Comparison of ENCODE assay signal across 1 cellular context in the genomic region with DNA sequence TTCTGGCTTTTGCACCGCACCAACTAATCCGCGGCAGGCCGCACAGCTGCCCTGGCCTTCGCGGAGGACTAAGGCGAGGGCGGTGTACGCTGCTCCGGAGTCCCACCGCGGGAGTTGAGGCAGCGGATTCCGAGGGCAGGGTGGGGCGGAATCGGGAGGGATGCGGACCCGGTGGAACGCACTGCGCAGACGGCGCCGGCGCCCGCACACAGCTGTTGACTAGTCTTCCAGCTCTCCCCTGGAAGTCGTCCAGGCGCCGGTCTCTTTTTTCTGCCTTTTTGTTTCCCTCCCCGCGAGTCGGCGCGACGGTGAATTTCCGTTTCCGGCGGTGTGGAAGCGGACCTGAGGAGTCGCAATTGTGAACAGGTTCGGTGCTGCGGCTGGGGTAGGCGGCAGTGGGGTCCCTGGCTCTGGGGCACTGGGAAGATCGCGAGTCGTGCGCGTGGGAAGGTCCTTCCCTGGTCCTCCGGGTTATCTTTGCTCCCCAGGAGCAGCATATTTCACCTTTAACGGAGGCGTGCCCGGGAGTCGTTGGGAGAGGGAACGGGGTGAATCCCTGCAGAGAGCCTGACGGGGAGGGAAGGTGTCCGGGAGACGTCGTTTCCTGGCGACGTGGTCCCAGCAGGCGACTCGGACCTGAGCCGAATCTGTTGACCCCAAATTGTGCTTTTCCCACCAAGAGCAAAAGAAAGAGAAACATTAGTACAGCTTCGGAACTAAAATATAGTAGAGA.
TF ChIP-seq lines count a peak whose summit lies in the region.

Gene ASAH2B (plus strand): TSS at position 319 of the 733 bp plus-strand sequence. CDS start 5,195 bp downstream, outside the sequence.

TF ChIP-seq in HepG2, 621 proteins besides CTCF, POLR2A, EP300 and RAD21 (continued from another document and continues in another):
- TF ChIP-seq, protein P1, sequence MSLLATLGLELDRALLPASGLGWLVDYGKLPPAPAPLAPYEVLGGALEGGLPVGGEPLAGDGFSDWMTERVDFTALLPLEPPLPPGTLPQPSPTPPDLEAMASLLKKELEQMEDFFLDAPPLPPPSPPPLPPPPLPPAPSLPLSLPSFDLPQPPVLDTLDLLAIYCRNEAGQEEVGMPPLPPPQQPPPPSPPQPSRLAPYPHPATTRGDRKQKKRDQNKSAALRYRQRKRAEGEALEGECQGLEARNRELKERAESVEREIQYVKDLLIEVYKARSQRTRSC (CRISPR knock-in tag; IDR thresholded peaks at IDR 0.05; ENCODE audit: low read depth) = no peak
- TF ChIP-seq, protein P2, sequence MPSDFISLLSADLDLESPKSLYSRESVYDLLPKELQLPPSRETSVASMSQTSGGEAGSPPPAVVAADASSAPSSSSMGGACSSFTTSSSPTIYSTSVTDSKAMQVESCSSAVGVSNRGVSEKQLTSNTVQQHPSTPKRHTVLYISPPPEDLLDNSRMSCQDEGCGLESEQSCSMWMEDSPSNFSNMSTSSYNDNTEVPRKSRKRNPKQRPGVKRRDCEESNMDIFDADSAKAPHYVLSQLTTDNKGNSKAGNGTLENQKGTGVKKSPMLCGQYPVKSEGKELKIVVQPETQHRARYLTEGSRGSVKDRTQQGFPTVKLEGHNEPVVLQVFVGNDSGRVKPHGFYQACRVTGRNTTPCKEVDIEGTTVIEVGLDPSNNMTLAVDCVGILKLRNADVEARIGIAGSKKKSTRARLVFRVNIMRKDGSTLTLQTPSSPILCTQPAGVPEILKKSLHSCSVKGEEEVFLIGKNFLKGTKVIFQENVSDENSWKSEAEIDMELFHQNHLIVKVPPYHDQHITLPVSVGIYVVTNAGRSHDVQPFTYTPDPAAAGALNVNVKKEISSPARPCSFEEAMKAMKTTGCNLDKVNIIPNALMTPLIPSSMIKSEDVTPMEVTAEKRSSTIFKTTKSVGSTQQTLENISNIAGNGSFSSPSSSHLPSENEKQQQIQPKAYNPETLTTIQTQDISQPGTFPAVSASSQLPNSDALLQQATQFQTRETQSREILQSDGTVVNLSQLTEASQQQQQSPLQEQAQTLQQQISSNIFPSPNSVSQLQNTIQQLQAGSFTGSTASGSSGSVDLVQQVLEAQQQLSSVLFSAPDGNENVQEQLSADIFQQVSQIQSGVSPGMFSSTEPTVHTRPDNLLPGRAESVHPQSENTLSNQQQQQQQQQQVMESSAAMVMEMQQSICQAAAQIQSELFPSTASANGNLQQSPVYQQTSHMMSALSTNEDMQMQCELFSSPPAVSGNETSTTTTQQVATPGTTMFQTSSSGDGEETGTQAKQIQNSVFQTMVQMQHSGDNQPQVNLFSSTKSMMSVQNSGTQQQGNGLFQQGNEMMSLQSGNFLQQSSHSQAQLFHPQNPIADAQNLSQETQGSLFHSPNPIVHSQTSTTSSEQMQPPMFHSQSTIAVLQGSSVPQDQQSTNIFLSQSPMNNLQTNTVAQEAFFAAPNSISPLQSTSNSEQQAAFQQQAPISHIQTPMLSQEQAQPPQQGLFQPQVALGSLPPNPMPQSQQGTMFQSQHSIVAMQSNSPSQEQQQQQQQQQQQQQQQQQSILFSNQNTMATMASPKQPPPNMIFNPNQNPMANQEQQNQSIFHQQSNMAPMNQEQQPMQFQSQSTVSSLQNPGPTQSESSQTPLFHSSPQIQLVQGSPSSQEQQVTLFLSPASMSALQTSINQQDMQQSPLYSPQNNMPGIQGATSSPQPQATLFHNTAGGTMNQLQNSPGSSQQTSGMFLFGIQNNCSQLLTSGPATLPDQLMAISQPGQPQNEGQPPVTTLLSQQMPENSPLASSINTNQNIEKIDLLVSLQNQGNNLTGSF (CRISPR knock-in tag; IDR thresholded peaks at IDR 0.05) = no peak
- no peak for TF ChIP-seq ZNF33A (CRISPR knock-in tag; IDR thresholded peaks at IDR 0.05; ENCODE audit: borderline replicate concordance)
- no peak for TF ChIP-seq ZEB1 (IDR thresholded peaks at IDR 0.05; ENCODE audit: insufficient replicate concordance, low read depth)
- TF ChIP-seq MYNN (CRISPR knock-in tag; IDR thresholded peaks at IDR 0.05; ENCODE audit: low read depth) = no peak
- TF ChIP-seq, protein P3, sequence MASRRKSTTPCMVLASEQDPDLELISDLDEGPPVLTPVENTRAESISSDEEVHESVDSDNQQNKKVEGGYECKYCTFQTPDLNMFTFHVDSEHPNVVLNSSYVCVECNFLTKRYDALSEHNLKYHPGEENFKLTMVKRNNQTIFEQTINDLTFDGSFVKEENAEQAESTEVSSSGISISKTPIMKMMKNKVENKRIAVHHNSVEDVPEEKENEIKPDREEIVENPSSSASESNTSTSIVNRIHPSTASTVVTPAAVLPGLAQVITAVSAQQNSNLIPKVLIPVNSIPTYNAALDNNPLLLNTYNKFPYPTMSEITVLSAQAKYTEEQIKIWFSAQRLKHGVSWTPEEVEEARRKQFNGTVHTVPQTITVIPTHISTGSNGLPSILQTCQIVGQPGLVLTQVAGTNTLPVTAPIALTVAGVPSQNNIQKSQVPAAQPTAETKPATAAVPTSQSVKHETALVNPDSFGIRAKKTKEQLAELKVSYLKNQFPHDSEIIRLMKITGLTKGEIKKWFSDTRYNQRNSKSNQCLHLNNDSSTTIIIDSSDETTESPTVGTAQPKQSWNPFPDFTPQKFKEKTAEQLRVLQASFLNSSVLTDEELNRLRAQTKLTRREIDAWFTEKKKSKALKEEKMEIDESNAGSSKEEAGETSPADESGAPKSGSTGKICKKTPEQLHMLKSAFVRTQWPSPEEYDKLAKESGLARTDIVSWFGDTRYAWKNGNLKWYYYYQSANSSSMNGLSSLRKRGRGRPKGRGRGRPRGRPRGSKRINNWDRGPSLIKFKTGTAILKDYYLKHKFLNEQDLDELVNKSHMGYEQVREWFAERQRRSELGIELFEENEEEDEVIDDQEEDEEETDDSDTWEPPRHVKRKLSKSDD (CRISPR knock-in tag; IDR thresholded peaks at IDR 0.05; ENCODE audit: low read depth) = no peak
- peak; percentile 85 for TF ChIP-seq ZFY (CRISPR knock-in tag; IDR thresholded peaks at IDR 0.05)
- no peak for TF ChIP-seq PRPF4 (IDR thresholded peaks at IDR 0.05; ENCODE audit: low read depth, low read length, poor library complexity, severe bottlenecking)
- no peak for TF ChIP-seq SPEN (CRISPR knock-in tag; IDR thresholded peaks at IDR 0.05; ENCODE audit: low read depth)
- TF ChIP-seq ZNF142 (CRISPR knock-in tag; IDR thresholded peaks at IDR 0.05) = peak; percentile 81
- TF ChIP-seq ZSCAN30 (CRISPR knock-in tag; IDR thresholded peaks at IDR 0.05) = no peak
- no peak for TF ChIP-seq ZNF678 (CRISPR knock-in tag; IDR thresholded peaks at IDR 0.05)
- TF ChIP-seq MED1 (CRISPR knock-in tag; IDR thresholded peaks at IDR 0.05) = 0 out of 2 replicates have a peak, but pooled peaks have one; percentile 36
- peak; percentile 70 for TF ChIP-seq GABPA (IDR thresholded peaks at IDR 0.05; ENCODE audit: low read depth, low read length)
- peak; percentile 96 for TF ChIP-seq GABPA (CRISPR knock-in tag; IDR thresholded peaks at IDR 0.05; ENCODE audit: low read depth)
- TF ChIP-seq SNAI1 (CRISPR knock-in tag; IDR thresholded peaks at IDR 0.05; ENCODE audit: borderline replicate concordance) = no peak
- peak; percentile 43; the same call in 1 of the 2 replicates for TF ChIP-seq HDAC2 (CRISPR knock-in tag; IDR thresholded peaks at IDR 0.05)
- TF ChIP-seq ZNF263 (CRISPR knock-in tag; IDR thresholded peaks at IDR 0.05) = peak; percentile 70
- no peak; the same call in 1 of the 2 replicates for TF ChIP-seq ZNF816 (CRISPR knock-in tag; IDR thresholded peaks at IDR 0.05; ENCODE audit: borderline replicate concordance)
- no peak for TF ChIP-seq ZNF775 (CRISPR knock-in tag; IDR thresholded peaks at IDR 0.05; ENCODE audit: borderline replicate concordance)
- TF ChIP-seq SOX13 (IDR thresholded peaks at IDR 0.05) = no peak
- 0 out of 4 replicates have a peak, but pooled peaks of 1 of the 2 experiments have one; percentile 21 for TF ChIP-seq SOX13 (CRISPR knock-in tag; conservative IDR thresholded peaks at IDR 0.05 in 1 of 2, IDR thresholded peaks at IDR 0.05 in 1 of 2)
- TF ChIP-seq, protein P4, sequence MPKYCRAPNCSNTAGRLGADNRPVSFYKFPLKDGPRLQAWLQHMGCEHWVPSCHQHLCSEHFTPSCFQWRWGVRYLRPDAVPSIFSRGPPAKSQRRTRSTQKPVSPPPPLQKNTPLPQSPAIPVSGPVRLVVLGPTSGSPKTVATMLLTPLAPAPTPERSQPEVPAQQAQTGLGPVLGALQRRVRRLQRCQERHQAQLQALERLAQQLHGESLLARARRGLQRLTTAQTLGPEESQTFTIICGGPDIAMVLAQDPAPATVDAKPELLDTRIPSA (CRISPR knock-in tag; IDR thresholded peaks at IDR 0.05; ENCODE audit: borderline replicate concordance) = no peak
- peak; percentile 47; the same call in 1 of the 2 replicates for TF ChIP-seq FOXJ3 (CRISPR knock-in tag; IDR thresholded peaks at IDR 0.05; ENCODE audit: borderline replicate concordance)
- no peak for TF ChIP-seq ZNF24 (IDR thresholded peaks at IDR 0.05)
- TF ChIP-seq MATR3 (CRISPR knock-in tag; IDR thresholded peaks at IDR 0.05) = no peak
- TF ChIP-seq, protein P5, sequence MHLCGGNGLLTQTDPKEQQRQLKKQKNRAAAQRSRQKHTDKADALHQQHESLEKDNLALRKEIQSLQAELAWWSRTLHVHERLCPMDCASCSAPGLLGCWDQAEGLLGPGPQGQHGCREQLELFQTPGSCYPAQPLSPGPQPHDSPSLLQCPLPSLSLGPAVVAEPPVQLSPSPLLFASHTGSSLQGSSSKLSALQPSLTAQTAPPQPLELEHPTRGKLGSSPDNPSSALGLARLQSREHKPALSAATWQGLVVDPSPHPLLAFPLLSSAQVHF (CRISPR knock-in tag; IDR thresholded peaks at IDR 0.05) = no peak; the same call in 1 of the 2 replicates
- TF ChIP-seq, protein P6, sequence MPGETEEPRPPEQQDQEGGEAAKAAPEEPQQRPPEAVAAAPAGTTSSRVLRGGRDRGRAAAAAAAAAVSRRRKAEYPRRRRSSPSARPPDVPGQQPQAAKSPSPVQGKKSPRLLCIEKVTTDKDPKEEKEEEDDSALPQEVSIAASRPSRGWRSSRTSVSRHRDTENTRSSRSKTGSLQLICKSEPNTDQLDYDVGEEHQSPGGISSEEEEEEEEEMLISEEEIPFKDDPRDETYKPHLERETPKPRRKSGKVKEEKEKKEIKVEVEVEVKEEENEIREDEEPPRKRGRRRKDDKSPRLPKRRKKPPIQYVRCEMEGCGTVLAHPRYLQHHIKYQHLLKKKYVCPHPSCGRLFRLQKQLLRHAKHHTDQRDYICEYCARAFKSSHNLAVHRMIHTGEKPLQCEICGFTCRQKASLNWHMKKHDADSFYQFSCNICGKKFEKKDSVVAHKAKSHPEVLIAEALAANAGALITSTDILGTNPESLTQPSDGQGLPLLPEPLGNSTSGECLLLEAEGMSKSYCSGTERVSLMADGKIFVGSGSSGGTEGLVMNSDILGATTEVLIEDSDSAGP (CRISPR knock-in tag; IDR thresholded peaks at IDR 0.05; ENCODE audit: borderline replicate concordance) = peak; percentile 78; the same call in 1 of the 2 replicates
- TF ChIP-seq, protein P7, sequence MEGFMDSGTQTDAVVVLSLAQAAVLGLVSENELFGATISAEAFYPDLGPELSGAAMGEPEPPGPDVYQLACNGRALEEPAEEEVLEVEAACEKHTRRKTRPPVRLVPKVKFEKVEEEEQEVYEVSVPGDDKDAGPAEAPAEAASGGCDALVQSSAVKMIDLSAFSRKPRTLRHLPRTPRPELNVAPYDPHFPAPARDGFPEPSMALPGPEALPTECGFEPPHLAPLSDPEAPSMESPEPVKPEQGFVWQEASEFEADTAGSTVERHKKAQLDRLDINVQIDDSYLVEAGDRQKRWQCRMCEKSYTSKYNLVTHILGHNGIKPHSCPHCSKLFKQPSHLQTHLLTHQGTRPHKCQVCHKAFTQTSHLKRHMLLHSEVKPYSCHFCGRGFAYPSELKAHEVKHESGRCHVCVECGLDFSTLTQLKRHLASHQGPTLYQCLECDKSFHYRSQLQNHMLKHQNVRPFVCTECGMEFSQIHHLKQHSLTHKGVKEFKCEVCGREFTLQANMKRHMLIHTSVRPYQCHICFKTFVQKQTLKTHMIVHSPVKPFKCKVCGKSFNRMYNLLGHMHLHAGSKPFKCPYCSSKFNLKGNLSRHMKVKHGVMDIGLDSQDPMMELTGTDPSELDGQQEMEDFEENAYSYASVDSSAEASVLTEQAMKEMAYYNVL (CRISPR knock-in tag; IDR thresholded peaks at IDR 0.05; ENCODE audit: borderline replicate concordance) = no peak
- peak; percentile 90 for TF ChIP-seq PHF8 (CRISPR knock-in tag; IDR thresholded peaks at IDR 0.05)
- TF ChIP-seq ZSCAN25 (CRISPR knock-in tag; IDR thresholded peaks at IDR 0.05) = no peak
- TF ChIP-seq GPN1 (CRISPR knock-in tag; IDR thresholded peaks at IDR 0.05; ENCODE audit: borderline replicate concordance) = no peak
- TF ChIP-seq SNRNP70 (IDR thresholded peaks at IDR 0.05; ENCODE audit: low read depth, low read length) = no peak
- TF ChIP-seq ZNF766 (CRISPR knock-in tag; IDR thresholded peaks at IDR 0.05; ENCODE audit: borderline replicate concordance) = no peak; the same call in 1 of the 2 replicates
- TF ChIP-seq NFE2L2 (IDR thresholded peaks at IDR 0.05; ENCODE audit: low read length) = no peak
- TF ChIP-seq HNRNPUL1 (IDR thresholded peaks at IDR 0.05; ENCODE audit: low read depth, low read length) = no peak
- no peak for TF ChIP-seq ZNF644 (CRISPR knock-in tag; IDR thresholded peaks at IDR 0.05; ENCODE audit: low read depth)
- peak; percentile 37; the same call in 1 of the 2 replicates for TF ChIP-seq SP2 (CRISPR knock-in tag; IDR thresholded peaks at IDR 0.05)
